In the genomic region with DNA sequence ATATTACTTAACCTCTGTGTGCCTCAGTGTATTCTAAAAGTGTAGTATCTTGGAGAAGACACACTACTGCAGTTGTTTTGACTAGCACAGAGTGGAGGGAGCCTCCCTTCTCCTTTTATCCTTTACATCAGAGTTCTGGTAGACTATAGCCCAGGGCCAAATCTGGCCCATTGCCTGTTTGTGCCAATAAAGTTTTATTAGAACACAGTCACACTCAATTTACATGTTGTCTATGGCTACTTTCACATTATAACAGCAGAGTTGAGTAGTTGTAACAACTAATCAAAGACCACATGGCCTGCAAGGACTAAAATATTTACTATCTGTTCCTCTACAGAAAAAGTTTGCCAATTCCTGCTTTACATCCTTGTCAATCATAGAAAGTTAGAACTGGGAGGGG, we compare ENCODE assay signal across 8 cellular contexts. TPM values are rescaled to one million over a fixed set of nuclear protein-coding genes. Genes with fewer than 3 reads are reported as not detected.
"Had no signal": no experiment of that assay in that cellular context is flagged by ENCODE, and none has a peak within 500 bp of the region (broad histone marks: within the 10 kb centered on the region; RNA-seq: fewer than 3 reads in every experiment).

No MANE protein-coding gene starts in this region.

- H3K9ac ChIP-seq: KMS-11 had no signal

- H3K4me2 ChIP-seq: KMS-11 had no signal

- FAIRE-seq: HTR-8/SVneo had no signal

- DNase-seq: IMR-90, KBM-7, KG1 had no signal

- H3K27ac ChIP-seq: HL-60, KMS-11 had no signal

RNA-seq across cellular contexts. Expression of a gene that starts 27.7 kb away (rescaled TPM):
- total RNA-seq: HT-29, HT1080 had no signal
